ENCODE assay signal across 1 cellular context in the genomic region with DNA sequence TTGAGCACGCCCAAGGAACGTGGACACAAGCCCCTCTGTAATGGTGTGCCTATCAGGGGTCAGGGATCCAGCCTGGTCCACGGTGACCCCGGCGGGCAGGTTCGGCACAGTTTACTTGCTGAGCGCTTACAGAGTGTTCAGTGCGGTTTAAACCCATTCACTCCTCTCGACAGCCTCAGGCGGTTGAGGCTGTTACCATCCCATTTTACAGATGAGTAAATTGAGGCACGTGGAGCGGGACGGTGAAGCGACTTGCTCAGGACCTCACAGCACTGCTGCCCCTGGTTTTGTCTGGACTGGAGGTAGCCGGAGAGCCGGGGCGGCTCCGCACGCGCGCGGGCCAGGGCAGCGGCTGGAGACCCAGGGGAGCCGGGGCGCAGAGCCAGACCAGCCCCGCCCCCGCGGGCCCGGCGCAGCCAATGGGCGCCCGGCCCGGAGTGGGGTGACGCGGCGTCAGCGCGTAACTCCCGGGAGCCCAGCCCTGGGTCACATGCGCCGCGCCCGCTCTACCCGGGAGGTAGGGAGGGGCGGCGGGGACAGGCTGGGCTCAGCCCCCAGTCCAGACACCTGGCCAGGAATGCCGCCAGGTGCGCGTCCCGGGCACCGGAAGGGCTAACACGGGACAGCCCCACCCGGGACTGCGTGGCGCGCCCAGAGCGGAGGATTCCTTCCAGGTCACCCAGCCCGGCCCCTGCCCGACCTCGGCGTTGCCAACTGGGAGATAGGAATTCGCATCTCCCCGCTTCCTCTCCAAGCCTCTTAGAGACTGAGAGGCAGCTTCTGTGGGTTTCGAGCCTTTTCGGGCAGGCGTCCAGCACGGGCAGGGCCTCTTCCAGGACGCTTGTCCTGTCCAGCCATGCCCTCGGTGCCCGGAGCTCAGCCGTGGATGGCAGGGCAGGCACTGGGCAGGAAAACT.
TF ChIP-seq lines count a peak whose summit lies in the region.

No MANE protein-coding gene starts in this region.

TF ChIP-seq in HepG2, 621 proteins besides CTCF, POLR2A, EP300 and RAD21 (continued from another document and continues in another):
- TF ChIP-seq ZBTB39 (CRISPR knock-in tag; IDR thresholded peaks at IDR 0.05) (0 out of 2 replicates have a peak, but pooled peaks have one; percentile 59), NONO (IDR thresholded peaks at IDR 0.05) (no peak), NONO (CRISPR knock-in tag; conservative IDR thresholded peaks at IDR 0.05) (peak; percentile 95), ZSCAN22 (CRISPR knock-in tag; IDR thresholded peaks at IDR 0.05) (no peak), BCL6 (CRISPR knock-in tag; IDR thresholded peaks at IDR 0.05) (peak; percentile 24; the same call in 1 of the 2 replicates), BORCS8-MEF2B (CRISPR knock-in tag; IDR thresholded peaks at IDR 0.05) (peak; percentile 35; the same call in 1 of the 2 replicates), ZNF556 (CRISPR knock-in tag; IDR thresholded peaks at IDR 0.05; ENCODE audit: borderline replicate concordance) (peak; percentile 83; the same call in 1 of the 2 replicates), SNAPC2 (CRISPR knock-in tag; IDR thresholded peaks at IDR 0.05) (peak; percentile 78), ZNF431 (CRISPR knock-in tag; IDR thresholded peaks at IDR 0.05; ENCODE audit: borderline replicate concordance, low read depth) (peak; percentile 74), ZNF256 (CRISPR knock-in tag; conservative IDR thresholded peaks at IDR 0.05) (no peak; the same call in none of the 2 replicates), BHLHE40 (IDR thresholded peaks at IDR 0.05; ENCODE audit: low read length) (peak; percentile 36; the same call in 1 of the 2 replicates), ZSCAN25 (CRISPR knock-in tag; IDR thresholded peaks at IDR 0.05) (peak; percentile 72), GMEB2 (CRISPR knock-in tag; IDR thresholded peaks at IDR 0.05; ENCODE audit: low read depth) (peak; percentile 48; the same call in 1 of the 2 replicates), ZFYVE20 (CRISPR knock-in tag; IDR thresholded peaks at IDR 0.05; ENCODE audit: borderline replicate concordance, low read depth) (no peak), ZBTB25 (CRISPR knock-in tag; IDR thresholded peaks at IDR 0.05) (peak; percentile 66), RBM39 (IDR thresholded peaks at IDR 0.05; ENCODE audit: low read depth, low read length, poor library complexity, severe bottlenecking) (peak; percentile 71), MAZ (IDR thresholded peaks at IDR 0.05; ENCODE audit: borderline replicate concordance, low read depth, low read length) (peak; percentile 50; the same call in 1 of the 2 replicates), MAZ (CRISPR knock-in tag; IDR thresholded peaks at IDR 0.05; ENCODE audit: low read depth) (peak; percentile 78; the same call in 1 of the 2 replicates), ARID4A (CRISPR knock-in tag; IDR thresholded peaks at IDR 0.05; ENCODE audit: borderline replicate concordance) (peak; percentile 81; the same call in 1 of the 2 replicates), ARNT2 (CRISPR knock-in tag; IDR thresholded peaks at IDR 0.05; ENCODE audit: low read depth) (peak; percentile 26; the same call in 1 of the 2 replicates), RELA (CRISPR knock-in tag; IDR thresholded peaks at IDR 0.05) (0 out of 2 replicates have a peak, but pooled peaks have one; percentile 37), BRD4 (CRISPR knock-in tag; IDR thresholded peaks at IDR 0.05) (0 out of 2 replicates have a peak, but pooled peaks have one; percentile 48), SIN3A (IDR thresholded peaks at IDR 0.05; ENCODE audit: borderline replicate concordance, low read depth, low read length) (peak; percentile 77), AHR (CRISPR knock-in tag; IDR thresholded peaks at IDR 0.05) (0 out of 2 replicates have a peak, but pooled peaks have one; percentile 24), ZHX1 (CRISPR knock-in tag; IDR thresholded peaks at IDR 0.05; ENCODE audit: low read depth) (peak; percentile 77; the same call in 1 of the 2 replicates), ETV5 (CRISPR knock-in tag; IDR thresholded peaks at IDR 0.05; ENCODE audit: borderline replicate concordance) (peak; percentile 77), CBFB (CRISPR knock-in tag; IDR thresholded peaks at IDR 0.05) (0 out of 2 replicates have a peak, but pooled peaks have one; percentile 4), YEATS4 (CRISPR knock-in tag; IDR thresholded peaks at IDR 0.05; ENCODE audit: borderline replicate concordance) (peak; percentile 76; the same call in 1 of the 2 replicates), GATAD1 (CRISPR knock-in tag; IDR thresholded peaks at IDR 0.05) (peak; percentile 45), POLR2AphosphoS5 (IDR thresholded peaks at IDR 0.05; ENCODE audit: low read depth, low read length) (peak; percentile 93), HOXD1 (CRISPR knock-in tag; IDR thresholded peaks at IDR 0.05) (0 out of 2 replicates have a peak, but pooled peaks have one; percentile 77), ZSCAN12 (CRISPR knock-in tag; IDR thresholded peaks at IDR 0.05) (0 out of 2 replicates have a peak, but pooled peaks have one; percentile 20), NKX3-1 (CRISPR knock-in tag; IDR thresholded peaks at IDR 0.05) (no peak), ZSCAN31 (CRISPR knock-in tag; IDR thresholded peaks at IDR 0.05; ENCODE audit: low read depth) (peak; percentile 80; the same call in 1 of the 2 replicates), ZNF235 (CRISPR knock-in tag; IDR thresholded peaks at IDR 0.05; ENCODE audit: borderline replicate concordance) (peak; percentile 37; the same call in 1 of the 2 replicates), TOPORS (CRISPR knock-in tag; IDR thresholded peaks at IDR 0.05) (peak; percentile 79), GLI4 (CRISPR knock-in tag; IDR thresholded peaks at IDR 0.05; ENCODE audit: borderline replicate concordance) (no peak), KLF9 (CRISPR knock-in tag; IDR thresholded peaks at IDR 0.05; ENCODE audit: low read depth) (0 out of 2 replicates have a peak, but pooled peaks have one; percentile 52), AKAP8 (CRISPR knock-in tag; IDR thresholded peaks at IDR 0.05) (peak; percentile 37; the same call in 1 of the 2 replicates)
- TF ChIP-seq, protein P1, sequence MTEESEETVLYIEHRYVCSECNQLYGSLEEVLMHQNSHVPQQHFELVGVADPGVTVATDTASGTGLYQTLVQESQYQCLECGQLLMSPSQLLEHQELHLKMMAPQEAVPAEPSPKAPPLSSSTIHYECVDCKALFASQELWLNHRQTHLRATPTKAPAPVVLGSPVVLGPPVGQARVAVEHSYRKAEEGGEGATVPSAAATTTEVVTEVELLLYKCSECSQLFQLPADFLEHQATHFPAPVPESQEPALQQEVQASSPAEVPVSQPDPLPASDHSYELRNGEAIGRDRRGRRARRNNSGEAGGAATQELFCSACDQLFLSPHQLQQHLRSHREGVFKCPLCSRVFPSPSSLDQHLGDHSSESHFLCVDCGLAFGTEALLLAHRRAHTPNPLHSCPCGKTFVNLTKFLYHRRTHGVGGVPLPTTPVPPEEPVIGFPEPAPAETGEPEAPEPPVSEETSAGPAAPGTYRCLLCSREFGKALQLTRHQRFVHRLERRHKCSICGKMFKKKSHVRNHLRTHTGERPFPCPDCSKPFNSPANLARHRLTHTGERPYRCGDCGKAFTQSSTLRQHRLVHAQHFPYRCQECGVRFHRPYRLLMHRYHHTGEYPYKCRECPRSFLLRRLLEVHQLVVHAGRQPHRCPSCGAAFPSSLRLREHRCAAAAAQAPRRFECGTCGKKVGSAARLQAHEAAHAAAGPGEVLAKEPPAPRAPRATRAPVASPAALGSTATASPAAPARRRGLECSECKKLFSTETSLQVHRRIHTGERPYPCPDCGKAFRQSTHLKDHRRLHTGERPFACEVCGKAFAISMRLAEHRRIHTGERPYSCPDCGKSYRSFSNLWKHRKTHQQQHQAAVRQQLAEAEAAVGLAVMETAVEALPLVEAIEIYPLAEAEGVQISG (CRISPR knock-in tag; IDR thresholded peaks at IDR 0.05) = peak; percentile 81
- TF ChIP-seq, protein P2, sequence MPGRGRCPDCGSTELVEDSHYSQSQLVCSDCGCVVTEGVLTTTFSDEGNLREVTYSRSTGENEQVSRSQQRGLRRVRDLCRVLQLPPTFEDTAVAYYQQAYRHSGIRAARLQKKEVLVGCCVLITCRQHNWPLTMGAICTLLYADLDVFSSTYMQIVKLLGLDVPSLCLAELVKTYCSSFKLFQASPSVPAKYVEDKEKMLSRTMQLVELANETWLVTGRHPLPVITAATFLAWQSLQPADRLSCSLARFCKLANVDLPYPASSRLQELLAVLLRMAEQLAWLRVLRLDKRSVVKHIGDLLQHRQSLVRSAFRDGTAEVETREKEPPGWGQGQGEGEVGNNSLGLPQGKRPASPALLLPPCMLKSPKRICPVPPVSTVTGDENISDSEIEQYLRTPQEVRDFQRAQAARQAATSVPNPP (CRISPR knock-in tag; IDR thresholded peaks at IDR 0.05) = peak; percentile 75
- TF ChIP-seq, protein P3, sequence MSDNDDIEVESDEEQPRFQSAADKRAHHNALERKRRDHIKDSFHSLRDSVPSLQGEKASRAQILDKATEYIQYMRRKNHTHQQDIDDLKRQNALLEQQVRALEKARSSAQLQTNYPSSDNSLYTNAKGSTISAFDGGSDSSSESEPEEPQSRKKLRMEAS (IDR thresholded peaks at IDR 0.05) = peak; percentile 85
